9 cellular contexts compared by ENCODE assay signal in genomic region chr4:75995727-75996126, GRCh38. TPM values are rescaled to one million over a fixed set of nuclear protein-coding genes. Genes with fewer than 3 reads are reported as not detected.
DNase-seq lines count a peak whose midpoint lies in the region; ATAC-seq and TF ChIP-seq lines count a peak whose summit lies in the region.
"Had no signal": no experiment of that assay in that cellular context is flagged by ENCODE, and none has a peak within 500 bp of the region (broad histone marks: within the 10 kb centered on the region; RNA-seq: fewer than 3 reads in every experiment).

No MANE protein-coding gene starts in this region.

- no peaks in the 10 kb centered on the region for H3K4me1 ChIP-seq in neural progenitor cell

- peak overlapping the region; percentile 32 for H2AFZ ChIP-seq in neural progenitor cell (replicated peaks)

- H3K27ac Mint-ChIP-seq in neural progenitor cell = no peak overlapping the region
- H3K27ac Mint-ChIP-seq in stimulated activated naive CD8-positive, alpha-beta T cell treated with anti-CD3 and anti-CD28 coated beads, Interleukin-15, amount 100 ng/mL, for 72 hours = no peak overlapping the region
- H3K27ac Mint-ChIP-seq: CD8-positive, alpha-beta memory T cell had no signal

- ATAC-seq in stimulated activated naive CD8-positive, alpha-beta T cell treated with anti-CD3 and anti-CD28 coated beads, Interleukin-15, amount 100 ng/mL, for 72 hours = no peak

- peak; percentile 67 for TF ChIP-seq CTCF in epithelial cell of proximal tubule (conservative IDR thresholded peaks at IDR 0.05; ENCODE audit: low read depth, low read length)
- peak; percentile 77 for TF ChIP-seq CTCF in neural progenitor cell (IDR thresholded peaks at IDR 0.05)

- peak; percentile 69 for DNase-seq in SIG-M5 treated with dmso at 0.1 percent for 504 hours (lab: John Stamatoyannopoulos, UW; ENCODE audit: unreplicated experiment)
- DNase-seq in SIG-M5 (lab: John Stamatoyannopoulos, UW) = no peak
- peak; percentile 79 for DNase-seq in LoVo (ENCODE audit: low spot score)
- DNase-seq in RKO (ENCODE audit: low spot score) = peak; percentile 75
- no peak for DNase-seq in epithelial cell of proximal tubule (ENCODE audit: low read depth)
- DNase-seq in neural progenitor cell (ENCODE audit: low spot score) = peak; percentile 67
- DNase-seq in islet precursor cell = no peak
- no peak for DNase-seq in stimulated activated naive CD8-positive, alpha-beta T cell treated with anti-CD3 and anti-CD28 coated beads, Interleukin-15, amount 100 ng/mL, for 72 hours

- no peak overlapping the region for H3K4me3 ChIP-seq in epithelial cell of proximal tubule (ENCODE audit: low read depth, low read length)
- H3K4me3 ChIP-seq in neural progenitor cell = no peak overlapping the region

- no peaks in the 10 kb centered on the region for H4K20me1 ChIP-seq in neural progenitor cell (ENCODE audit: low read depth)

- H3K27me3 ChIP-seq in neural progenitor cell = no peaks in the 10 kb centered on the region

- no peaks in the 10 kb centered on the region for H3K9me3 ChIP-seq in neural progenitor cell (ENCODE audit: low read depth)

- H3K9me3 Mint-ChIP-seq in neural progenitor cell = no peaks in the 10 kb centered on the region
- H3K9me3 Mint-ChIP-seq in stimulated activated naive CD8-positive, alpha-beta T cell treated with anti-CD3 and anti-CD28 coated beads, Interleukin-15, amount 100 ng/mL, for 72 hours = no peaks in the 10 kb centered on the region
- H3K9me3 Mint-ChIP-seq: CD8-positive, alpha-beta memory T cell had no signal

- H3K4me1 Mint-ChIP-seq in neural progenitor cell = no peaks in the 10 kb centered on the region
- H3K4me1 Mint-ChIP-seq in stimulated activated naive CD8-positive, alpha-beta T cell treated with anti-CD3 and anti-CD28 coated beads, Interleukin-15, amount 100 ng/mL, for 72 hours = peaks cover 6% of the 10 kb centered on the region

- no peak overlapping the region for H3K9ac ChIP-seq in neural progenitor cell

- H3K79me2 ChIP-seq in neural progenitor cell (ENCODE audit: low read depth) = peaks cover 4% of the 10 kb centered on the region

- no peaks in the 10 kb centered on the region for H3K36me3 ChIP-seq in neural progenitor cell

- H3K36me3 Mint-ChIP-seq in neural progenitor cell = no peaks in the 10 kb centered on the region

- no peaks in the 10 kb centered on the region for H3F3A ChIP-seq in neural progenitor cell (ENCODE audit: low read depth)

- H3K27me3 Mint-ChIP-seq in neural progenitor cell (ENCODE audit: insufficient read depth, low read depth) = no peaks in the 10 kb centered on the region
- H3K27me3 Mint-ChIP-seq in stimulated activated naive CD8-positive, alpha-beta T cell treated with anti-CD3 and anti-CD28 coated beads, Interleukin-15, amount 100 ng/mL, for 72 hours = peaks cover 10% of the 10 kb centered on the region

- H3K4me2 ChIP-seq in neural progenitor cell = no peak overlapping the region

- no peak overlapping the region for H3K4me3 Mint-ChIP-seq in neural progenitor cell
- H3K4me3 Mint-ChIP-seq in stimulated activated naive CD8-positive, alpha-beta T cell treated with anti-CD3 and anti-CD28 coated beads, Interleukin-15, amount 100 ng/mL, for 72 hours = no peak overlapping the region

- H3K27ac ChIP-seq in neural progenitor cell = no peak overlapping the region

RNA-seq across cellular contexts. Expression of gene SDAD1, which starts 5.0 kb away (rescaled TPM):
- total RNA-seq in epithelial cell of proximal tubule (24.2 and 35.5 TPM in 2 replicates), neural progenitor cell (ENCODE audit: low replicate concordance) (41.8 and 79.5 TPM in 2 replicates)

RNA-seq across cellular contexts. Expression of gene CXCL9, which starts 11.6 kb away (rescaled TPM):
- total RNA-seq in epithelial cell of proximal tubule (not detected in 2 replicates), neural progenitor cell (ENCODE audit: low replicate concordance) (not detected in 2 replicates)

RNA-seq across cellular contexts. Expression of gene CXCL10, which starts 27.6 kb away (rescaled TPM):
- total RNA-seq in epithelial cell of proximal tubule (0.29 TPM in 1 of 2 replicates, not detected in the other), neural progenitor cell (ENCODE audit: low replicate concordance) (not detected in 2 replicates)

RNA-seq across cellular contexts. Expression of gene CXCL11, which starts 40.1 kb away (rescaled TPM):
- total RNA-seq in epithelial cell of proximal tubule (0.06 and 0.22 TPM in 2 replicates), neural progenitor cell (ENCODE audit: low replicate concordance) (not detected in 2 replicates)

RNA-seq across cellular contexts. Expression of gene NAAA, which starts 54.9 kb away (rescaled TPM):
- total RNA-seq in epithelial cell of proximal tubule (8.9 and 14.0 TPM in 2 replicates), neural progenitor cell (ENCODE audit: low replicate concordance) (0.07 and 0.84 TPM in 2 replicates)

Comparison
In these comparisons a context has a peak if more than half of its experiments do, and no peak if none do; other contexts are left out.
1. DNase-seq: peak in SIG-M5 treated with dmso at 0.1 percent for 504 hours (single experiment), LoVo (single experiment), RKO (single experiment) and neural progenitor cell (single experiment); none in SIG-M5 (single experiment), epithelial cell of proximal tubule (single experiment), islet precursor cell (single experiment) and stimulated activated naive CD8-positive, alpha-beta T cell treated with anti-CD3 and anti-CD28 coated beads, Interleukin-15, amount 100 ng/mL, for 72 hours (0 of 2).